ENCODE assay signal across 8 cellular contexts in the genomic region with DNA sequence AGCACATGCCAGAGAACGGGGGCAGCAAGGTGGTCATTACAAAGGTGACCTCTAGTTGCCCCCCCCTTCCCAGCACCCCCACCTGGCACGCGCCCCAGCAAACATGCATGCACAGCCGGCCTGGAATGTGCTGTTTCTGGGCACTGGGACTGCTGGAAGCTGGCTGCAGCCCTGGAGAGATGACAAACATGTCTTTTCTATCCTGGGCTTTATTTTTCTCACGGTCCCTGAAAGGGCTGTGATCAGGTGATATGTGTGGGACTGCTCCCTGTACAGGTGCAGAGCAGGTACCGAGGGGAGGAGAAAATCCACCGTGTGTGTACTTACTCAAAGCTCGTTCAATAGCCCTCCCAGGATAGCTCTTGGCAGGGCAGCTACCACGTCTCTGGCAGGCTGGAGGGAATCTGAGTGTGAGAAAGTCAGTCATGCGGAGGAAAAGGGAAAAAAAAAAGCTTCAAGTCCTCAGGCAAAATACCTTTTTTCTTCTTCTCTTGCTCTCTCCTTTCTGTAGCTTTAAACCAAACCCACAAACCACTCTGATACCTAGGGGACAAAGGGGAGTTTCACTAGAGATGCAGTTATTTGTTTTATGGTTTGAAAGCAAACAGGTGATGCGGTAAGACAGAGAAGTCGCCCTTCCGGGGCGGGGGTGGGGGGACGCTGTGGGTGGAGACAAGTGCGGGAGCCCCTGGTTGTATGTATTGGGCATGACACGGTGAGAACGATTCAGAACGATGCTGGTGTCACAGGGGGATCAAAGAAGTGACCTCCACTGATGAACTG. TPM values are rescaled to one million over a fixed set of nuclear protein-coding genes. Genes with fewer than 3 reads are reported as not detected.
DNase-seq lines count a peak whose midpoint lies in the region; ATAC-seq and TF ChIP-seq lines count a peak whose summit lies in the region.

No MANE protein-coding gene starts in this region.

- H3K36me3 ChIP-seq in left ventricle myocardium inferior (no peaks in the 10 kb centered on the region), endocrine pancreas (ENCODE audit: control insufficient read depth, insufficient read depth, low read length) (no peaks in the 10 kb centered on the region), stomach (no peaks in the 10 kb centered on the region)

- H3K4me3 ChIP-seq in right cardiac atrium (ENCODE audit: low read length): no peak overlapping the region
- no peak overlapping the region for H3K4me3 ChIP-seq in left ventricle myocardium inferior
- peak overlapping the region; percentile 6 for H3K4me3 ChIP-seq in endocrine pancreas (ENCODE audit: control insufficient read depth, insufficient read depth, low read length)
- H3K4me3 ChIP-seq in stomach: peak overlapping the region in 1 of 4 donors; percentile 29
- no peak overlapping the region for H3K4me3 ChIP-seq in lower leg skin (ENCODE audit: low read depth, poor library complexity, severe bottlenecking)

- H3K27me3 ChIP-seq in right cardiac atrium (ENCODE audit: control insufficient read depth, insufficient read depth) (no peaks in the 10 kb centered on the region), left ventricle myocardium inferior (ENCODE audit: low read depth) (peaks cover 23% of the 10 kb centered on the region), endocrine pancreas (ENCODE audit: control insufficient read depth, insufficient read depth, low read length) (no peaks in the 10 kb centered on the region), stomach (peaks cover 0 to 15% (median 0%) of the 10 kb centered on the region in 3 donors)

- no peak overlapping the region for H3K27ac ChIP-seq in right cardiac atrium (ENCODE audit: low read length)
- H3K27ac ChIP-seq in left ventricle myocardium inferior (replicated peaks): no peak overlapping the region
- H3K27ac ChIP-seq in stomach: peak overlapping the region; percentile 58 to 89 (median 76)

- no peaks in the 10 kb centered on the region for H3K9me3 ChIP-seq in right cardiac atrium (ENCODE audit: control insufficient read depth, low read length)
- no peaks in the 10 kb centered on the region for H3K9me3 ChIP-seq in left ventricle myocardium inferior (replicated peaks)
- H3K9me3 ChIP-seq in endocrine pancreas (ENCODE audit: control insufficient read depth, low read length): no peaks in the 10 kb centered on the region
- no peaks in the 10 kb centered on the region for H3K9me3 ChIP-seq in stomach

- no peak for TF ChIP-seq EP300 in stomach (IDR thresholded peaks at IDR 0.05)

- no peak for TF ChIP-seq POLR2A in stomach (IDR thresholded peaks at IDR 0.05)
- TF ChIP-seq POLR2A in lower leg skin (IDR thresholded peaks at IDR 0.05): no peak

- peak; percentile 24 to 79 (median 58) for DNase-seq in right cardiac atrium
- no peak for DNase-seq in left ventricle myocardium inferior
- peak; percentile 98 for DNase-seq in NCI-H2107 treated with DMSO at 0.1 percent for 48 hours (lab: John Stamatoyannopoulos, UW; ENCODE audit: unreplicated experiment)
- peak; percentile 70 for DNase-seq in stomach
- no peak for DNase-seq in GDM1 (lab: John Stamatoyannopoulos, UW)
- no peak for DNase-seq in lower leg skin (ENCODE audit: low spot score in 2 of 2)

- no peaks in the 10 kb centered on the region for H3K4me1 ChIP-seq in right cardiac atrium (ENCODE audit: control insufficient read depth, insufficient read depth, low read length)
- peaks cover 50% of the 10 kb centered on the region for H3K4me1 ChIP-seq in left ventricle myocardium inferior
- H3K4me1 ChIP-seq in endocrine pancreas (ENCODE audit: control insufficient read depth, insufficient read depth, low read length): no peaks in the 10 kb centered on the region
- H3K4me1 ChIP-seq in stomach: peaks cover 42 to 63% (median 53%) of the 10 kb centered on the region in 4 donors

- no peak for ATAC-seq in right cardiac atrium
- ATAC-seq in HG02885 (IDR thresholded peaks at IDR 0.05; ENCODE audit: poor library complexity, unreplicated experiment): peak; percentile 52

- no peak for TF ChIP-seq CTCF in left ventricle myocardium inferior (IDR thresholded peaks at IDR 0.05; ENCODE audit: borderline replicate concordance)
- no peak for TF ChIP-seq CTCF in stomach (IDR thresholded peaks at IDR 0.05)
- TF ChIP-seq CTCF in lower leg skin (IDR thresholded peaks at IDR 0.05): no peak

- H3K9ac ChIP-seq in endocrine pancreas (ENCODE audit: control insufficient read depth, insufficient read depth, low read length): peak overlapping the region; percentile 27

- intact Hi-C loops in right cardiac atrium (cut with DNase I): loop anchor here (5.0 to 10.0 kb wide), 8 partner anchors 56 to 346 kb away; no protein-coding TSS in a partner anchor
- intact Hi-C loops in left ventricle myocardium inferior (cut with micrococcal nuclease): loop anchor here (10.0 kb wide), 1 partner anchor 174 kb away; no protein-coding TSS in a partner anchor
- intact Hi-C loops in stomach (cut with DNase I; ENCODE audit: low total_unique reads): loop anchor here (5.0 kb wide), 1 partner anchor 134 kb away; no protein-coding TSS in a partner anchor
- intact Hi-C loops in lower leg skin (cut with DNase I; ENCODE audit: low total_unique reads): loop anchor here (10.0 kb wide), 1 partner anchor 184 kb away; no protein-coding TSS in a partner anchor

- 50% methylated on average over 19 of the region's 19 CpGs for WGBS in right cardiac atrium
- 22 to 30% (median 22%) methylated on average over 19 of the region's 19 CpGs for WGBS in stomach, 5 donors
- WGBS in lower leg skin, 2 donors: 36 to 46% methylated on average over 19 of the region's 19 CpGs

RNA-seq across cellular contexts. Expression of gene HES1, which starts 5.0 kb away (rescaled TPM):
- 10 to 100 TPM; 22.8 to 59.5 (median 27.8) TPM for total RNA-seq in right cardiac atrium
- 31.1 TPM for polyA plus RNA-seq in right cardiac atrium
- 13.4 TPM for total RNA-seq in left ventricle myocardium inferior
- total RNA-seq in stomach: 100 to 1,000 TPM in 1 of 5 donors, 10 to 100 TPM in 3, 1 to 10 TPM in 1; 4.7 to 101 (median 43.1) TPM
- 10 to 100 TPM; 20.5 to 54.5 (median 41.3) TPM for polyA plus RNA-seq in stomach
- total RNA-seq in lower leg skin: 100 to 1,000 TPM; 145 to 366 (median 315) TPM

Comparison
In these comparisons a context has a peak if more than half of its experiments do, and no peak if none do; other contexts are left out.
1. DNase-seq: peak in right cardiac atrium (3 of 3), NCI-H2107 treated with DMSO at 0.1 percent for 48 hours (single experiment) and stomach (single experiment); none in left ventricle myocardium inferior (single experiment), GDM1 (single experiment) and lower leg skin (0 of 2).
2. H3K27ac ChIP-seq: peak in stomach (5 of 5); none in right cardiac atrium (single experiment) and left ventricle myocardium inferior (single experiment).